In the genomic region with DNA sequence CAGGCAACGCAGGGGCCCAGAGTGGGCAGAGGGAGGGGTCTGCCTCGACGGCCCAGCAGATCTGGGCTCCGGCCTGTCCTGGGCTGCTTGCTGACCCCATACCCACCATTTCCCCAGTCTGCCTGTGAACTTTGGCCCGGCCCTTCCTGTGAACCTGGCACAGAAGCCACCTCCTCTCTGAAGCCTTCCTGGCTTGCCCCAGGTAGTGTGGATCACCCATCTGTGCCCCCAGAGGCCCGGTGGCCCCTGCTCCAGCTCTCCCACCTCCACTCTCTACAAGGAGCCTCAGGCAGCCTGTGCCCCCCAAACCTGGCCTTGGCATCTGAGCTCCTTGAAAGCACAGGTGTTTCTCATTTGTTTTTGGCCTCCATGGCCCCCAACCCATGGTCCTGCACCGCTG, we compare ENCODE assay signal across 11 cellular contexts. TPM values are rescaled to one million over a fixed set of nuclear protein-coding genes. Genes with fewer than 3 reads are reported as not detected.
DNase-seq lines count a peak whose midpoint lies in the region; ATAC-seq and TF ChIP-seq lines count a peak whose summit lies in the region.
"Had no signal": no experiment of that assay in that cellular context is flagged by ENCODE, and none has a peak within 500 bp of the region (broad histone marks: within the 10 kb centered on the region; RNA-seq: fewer than 3 reads in every experiment).

No MANE protein-coding gene starts in this region.

- peak overlapping the region; percentile 49 for H3K27ac ChIP-seq in CD4-positive, alpha-beta memory T cell (ENCODE audit: low read depth, low read length)
- H3K27ac ChIP-seq in KOPT-K1 (ENCODE audit: low read depth, low read length, poor library complexity, severe bottlenecking) (peak overlapping the region; percentile 85), caudate nucleus (ENCODE audit: low read depth, low read length) (peak overlapping the region; percentile 98), sigmoid colon (peak overlapping the region; percentile 43 to 75 (median 70))

- peak overlapping the region; percentile 21 to 26 for H3K4me3 ChIP-seq in CD4-positive, alpha-beta memory T cell (ENCODE audit: low read length in 2 of 2)
- no peak overlapping the region for H3K4me3 ChIP-seq in sigmoid colon

- POLR2A ChIA-PET in CD4-positive, alpha-beta memory T cell (lab: Charles Lee; ENCODE audit: partially characterized antibody), result interaction anchor here (0.6 to 8.7 kb wide), 10 partner anchors 9 to 262 kb away, joined by 3 to 148 read pairs (median 6); a partner anchor contains a TSS

- peak in 1 of 5 donors; percentile 35 for DNase-seq in CD4-positive, alpha-beta memory T cell
- no peak for DNase-seq in caudate nucleus (lab: John Stamatoyannopoulos, UW)
- DNase-seq in sigmoid colon, result no peak
- no peak for DNase-seq in HCEC 1CT
- DNase-seq in NCI-H2029 treated with DMSO at 0.1 percent for 48 hours (lab: John Stamatoyannopoulos, UW), result no peak
- no peak for DNase-seq in mesenteric fat pad (ENCODE audit: low spot score)
- DNase-seq: NCI-H187 treated with DMSO at 0.1 percent for 48 hours, PC-3 had no signal

- no peak for TF ChIP-seq POLR2A in sigmoid colon (IDR thresholded peaks at IDR 0.05)

- peaks cover 12% of the 10 kb centered on the region for H3K36me3 ChIP-seq in CD4-positive, alpha-beta memory T cell (ENCODE audit: insufficient read depth, low read length)
- peaks cover 27% of the 10 kb centered on the region for H3K36me3 ChIP-seq in KOPT-K1 (ENCODE audit: insufficient read depth, low read length)
- peaks cover 0 to 17% (median 7%) of the 10 kb centered on the region in 4 donors for H3K36me3 ChIP-seq in sigmoid colon

- WGBS in sigmoid colon, 2 donors, result 51 to 77% methylated on average over 7 of the region's 7 CpGs

- ATAC-seq in GM21526 (IDR thresholded peaks at IDR 0.05; ENCODE audit: low FRiP score, unreplicated experiment), result no peak
- ATAC-seq: PC-3 had no signal

- peaks cover 71% of the 10 kb centered on the region for H3K4me1 ChIP-seq in CD4-positive, alpha-beta memory T cell (ENCODE audit: insufficient read depth, low read length)
- H3K4me1 ChIP-seq in sigmoid colon, result peaks cover 0 to 67% (median 59%) of the 10 kb centered on the region in 4 donors

- H3K27ac Mint-ChIP-seq in CD4-positive, alpha-beta memory T cell, result peak overlapping the region; percentile 85 to 96 (median 93)
- H3K27ac Mint-ChIP-seq: nephron had no signal

- H3K27me3 Mint-ChIP-seq in CD4-positive, alpha-beta memory T cell, result no peaks in the 10 kb centered on the region

- CTCF ChIA-PET in CD4-positive, alpha-beta memory T cell (lab: Charles Lee; ENCODE audit: partially characterized antibody), result interaction anchor here (1.3 to 10.6 kb wide), 6 partner anchors 9 to 71 kb away, joined by 4 to 96 read pairs (median 10); a partner anchor contains a TSS

- TF ChIP-seq EP300 in sigmoid colon (IDR thresholded peaks at IDR 0.05), result no peak

- intact Hi-C loops in CD4-positive, alpha-beta memory T cell (cut with micrococcal nuclease), result loop anchor here (1.0 to 2.0 kb wide), 2 partner anchors 10 to 14 kb away; no protein-coding TSS in a partner anchor
- intact Hi-C loops in sigmoid colon (cut with DNase I), result no loop called here

- H3K9me3 ChIP-seq in CD4-positive, alpha-beta memory T cell (ENCODE audit: control insufficient read depth in 1 of 2, low read length in 2 of 2), result no peaks in the 10 kb centered on the region
- H3K9me3 ChIP-seq in KOPT-K1 (ENCODE audit: insufficient read depth, low read length, poor library complexity, severe bottlenecking) (no peaks in the 10 kb centered on the region), sigmoid colon (no peaks in the 10 kb centered on the region)

- H3K9me3 Mint-ChIP-seq in CD4-positive, alpha-beta memory T cell, result no peaks in the 10 kb centered on the region
- H3K9me3 Mint-ChIP-seq: nephron had no signal

- H3K27me3 ChIP-seq in CD4-positive, alpha-beta memory T cell (ENCODE audit: insufficient read depth, low read length), result no peaks in the 10 kb centered on the region
- H3K27me3 ChIP-seq in sigmoid colon, result no peaks in the 10 kb centered on the region

- peak overlapping the region; percentile 71 to 88 (median 75) for H3K4me3 Mint-ChIP-seq in CD4-positive, alpha-beta memory T cell
- H3K4me3 Mint-ChIP-seq: nephron had no signal

- TF ChIP-seq CTCF in sigmoid colon (IDR thresholded peaks at IDR 0.05), result no peak

- peaks cover 36 to 84% (median 64%) of the 10 kb centered on the region in 4 donors for H3K4me1 Mint-ChIP-seq in CD4-positive, alpha-beta memory T cell

- H3K36me3 Mint-ChIP-seq in CD4-positive, alpha-beta memory T cell, result peaks cover 3 to 22% of the 10 kb centered on the region in 2 donors

RNA-seq across cellular contexts. Expression of a gene that starts 15.7 kb away (rescaled TPM):
- total RNA-seq in CD4-positive, alpha-beta memory T cell, result 10 to 100 TPM; 31.2 to 32.4 TPM
- polyA plus RNA-seq in CD4-positive, alpha-beta memory T cell, result 10 to 100 TPM; 15.3 to 36.0 TPM
- total RNA-seq in sigmoid colon, result 10 to 100 TPM; 19.4 to 34.6 (median 22.6) TPM
- 10 to 100 TPM in 1 of 3 donors, 1 to 10 TPM in 2; 1.2 to 13.0 (median 6.0) TPM for polyA plus RNA-seq in sigmoid colon
- 9.1 TPM for total RNA-seq in mesenteric fat pad

RNA-seq across cellular contexts. Expression of a gene that starts 34.1 kb away (rescaled TPM):
- total RNA-seq in CD4-positive, alpha-beta memory T cell, result 10 to 100 TPM; 29.3 to 30.1 TPM
- polyA plus RNA-seq in CD4-positive, alpha-beta memory T cell, result 10 to 100 TPM; 22.7 to 23.6 TPM
- 10 to 100 TPM; 32.1 to 36.0 (median 34.2) TPM for total RNA-seq in sigmoid colon
- 10 to 100 TPM; 13.2 to 19.1 (median 16.0) TPM for polyA plus RNA-seq in sigmoid colon
- total RNA-seq in mesenteric fat pad, result 148 TPM

Comparison
In these comparisons a context has a peak if more than half of its experiments do, and no peak if none do; other contexts are left out.
1. H3K4me3 ChIP-seq: peak in CD4-positive, alpha-beta memory T cell (2 of 2); none in sigmoid colon (0 of 4).
2. Peak in every context shown above with its lines, with median percentiles within 50 percentile points of each other: H3K27ac ChIP-seq.